Comparison of ENCODE assay signal across 1 cellular context in genomic region chr18:50707841-50708240, GRCh38.
TF ChIP-seq lines count a peak whose summit lies in the region.

No MANE protein-coding gene starts in this region.

TF ChIP-seq in HepG2, 621 proteins besides CTCF, POLR2A, EP300 and RAD21 (continued from another document):
- TF ChIP-seq BHLHE40 (IDR thresholded peaks at IDR 0.05; ENCODE audit: low read length), result peak; percentile 40; the same call in 1 of the 2 replicates
